Comparison of ENCODE assay signal across 8 cellular contexts in genomic region chr16:9092963-9093477, GRCh38. TPM values are rescaled to one million over a fixed set of nuclear protein-coding genes. Genes with fewer than 3 reads are reported as not detected.
A peak's percentile ranks its signal among the peaks of the same experiment; 100 is the strongest.
DNase-seq lines count a peak whose midpoint lies in the region; ATAC-seq and TF ChIP-seq lines count a peak whose summit lies in the region.

No MANE protein-coding gene starts in this region.

- no peaks in the 10 kb centered on the region for H3K27me3 ChIP-seq in tibial artery

- peaks cover 0 to 59% (median 42%) of the 10 kb centered on the region in 4 donors for H3K4me1 ChIP-seq in tibial artery

- TF ChIP-seq CTCF in coronary artery (IDR thresholded peaks at IDR 0.05) (no peak), mesothelial cell of epicardium (IDR thresholded peaks at IDR 0.05; ENCODE audit: unreplicated experiment) (no peak), tibial artery (IDR thresholded peaks at IDR 0.05) (no peak)

- no peaks in the 10 kb centered on the region for H3K9me3 ChIP-seq in tibial artery

- H3K27ac Mint-ChIP-seq in T-cell = peak overlapping the region; percentile 96 to 99
- peak overlapping the region; percentile 100 for H3K27ac Mint-ChIP-seq in mesothelial cell of epicardium

- CTCF ChIA-PET in T-cell (lab: Charles Lee) = no interaction called here

- intact Hi-C loops in tibial artery (cut with DNase I; ENCODE audit: low total_unique reads) = loop anchor here (5.0 to 10.0 kb wide), 2 partner anchors 131 to 228 kb away; partner anchors contain the start of genes CARHSP1 and USP7

- H3K4me3 Mint-ChIP-seq in T-cell = peak overlapping the region; percentile 94 to 100 (median 100)
- peak overlapping the region; percentile 99 for H3K4me3 Mint-ChIP-seq in mesothelial cell of epicardium

- H3K4me3 ChIP-seq in coronary artery = peak overlapping the region; percentile 99
- peak overlapping the region; percentile 65 to 84 for H3K4me3 ChIP-seq in tibial artery

- ATAC-seq in T-cell (replicated peaks in 1 of 4) = no peak
- no peak for ATAC-seq in GM19351 (IDR thresholded peaks at IDR 0.05; ENCODE audit: unreplicated experiment)

- POLR2A ChIA-PET in T-cell (lab: Charles Lee) = interaction anchor here (0.6 to 3.4 kb wide), 6 partner anchors 9 to 28 kb away, joined by 3 to 78 read pairs (median 3); no protein-coding TSS in a partner anchor

- no peaks in the 10 kb centered on the region for H3K27me3 Mint-ChIP-seq in T-cell
- no peaks in the 10 kb centered on the region for H3K27me3 Mint-ChIP-seq in mesothelial cell of epicardium (ENCODE audit: low read depth)

- H3K27ac ChIP-seq in coronary artery (peak overlapping the region; percentile 99 to 100), tibial artery (peak overlapping the region; percentile 98 to 99)

- DNase-seq in NCI-H1417 (lab: John Stamatoyannopoulos, UW) (peak; percentile 26 to 64 (median 30)), NCI-H1417 treated with DMSO at 0.1 percent for 48 hours (lab: John Stamatoyannopoulos, UW) (no peak), T-cell (peak in 27 of 34 experiments; percentile 7 to 51 (median 26)), coronary artery (ENCODE audit: low spot score) (no peak), mesothelial cell of epicardium (ENCODE audit: low spot score in 2 of 2, unreplicated experiment in 2 of 2) (peak in 1 of 2 experiments; percentile 42), tibial artery (peak; percentile 27 to 67), HuH-7 (ENCODE audit: low spot score) (no peak)

- peaks cover 35% of the 10 kb centered on the region for H3K36me3 Mint-ChIP-seq in T-cell
- peaks cover 12% of the 10 kb centered on the region for H3K36me3 Mint-ChIP-seq in mesothelial cell of epicardium

- H3K9me3 Mint-ChIP-seq in T-cell (no peaks in the 10 kb centered on the region), mesothelial cell of epicardium (no peaks in the 10 kb centered on the region)

- H3K36me3 ChIP-seq in tibial artery = peaks cover 0 to 5% (median 0%) of the 10 kb centered on the region in 3 donors

- peaks cover 50 to 58% (median 51%) of the 10 kb centered on the region in 3 donors for H3K4me1 Mint-ChIP-seq in T-cell
- peaks cover 47% of the 10 kb centered on the region for H3K4me1 Mint-ChIP-seq in mesothelial cell of epicardium

RNA-seq across cellular contexts. Expression of gene HAPSTR1, which starts 1.6 kb away (rescaled TPM):
- 100 to 1,000 TPM in 2 of 5 donors, 10 to 100 TPM in 3; 79.3 to 123 (median 87.1) TPM for total RNA-seq in T-cell
- total RNA-seq in mesothelial cell of epicardium = 76.7 to 80.6 TPM (median 78.9 TPM) in 3 replicates

Comparison
In these comparisons a context has a peak if more than half of its experiments do, and no peak if none do; other contexts are left out.
1. DNase-seq: peak in NCI-H1417 (3 of 3), T-cell (27 of 34) and tibial artery (2 of 2); none in NCI-H1417 treated with DMSO at 0.1 percent for 48 hours (single experiment), coronary artery (single experiment) and HuH-7 (single experiment).